ENCODE assay signal across 3 cellular contexts in genomic region chr19:30273184-30273583, GRCh38.
"Had no signal": no experiment of that assay in that cellular context is flagged by ENCODE, and none has a peak within 500 bp of the region (broad histone marks: within the 10 kb centered on the region; RNA-seq: fewer than 3 reads in every experiment).

No MANE protein-coding gene starts in this region.

- H3K4me3 ChIP-seq: GM12878 had no signal

- DNase-seq: GDM1, GF-D8 had no signal
